Comparison of ENCODE assay signal across 8 cellular contexts in the genomic region with DNA sequence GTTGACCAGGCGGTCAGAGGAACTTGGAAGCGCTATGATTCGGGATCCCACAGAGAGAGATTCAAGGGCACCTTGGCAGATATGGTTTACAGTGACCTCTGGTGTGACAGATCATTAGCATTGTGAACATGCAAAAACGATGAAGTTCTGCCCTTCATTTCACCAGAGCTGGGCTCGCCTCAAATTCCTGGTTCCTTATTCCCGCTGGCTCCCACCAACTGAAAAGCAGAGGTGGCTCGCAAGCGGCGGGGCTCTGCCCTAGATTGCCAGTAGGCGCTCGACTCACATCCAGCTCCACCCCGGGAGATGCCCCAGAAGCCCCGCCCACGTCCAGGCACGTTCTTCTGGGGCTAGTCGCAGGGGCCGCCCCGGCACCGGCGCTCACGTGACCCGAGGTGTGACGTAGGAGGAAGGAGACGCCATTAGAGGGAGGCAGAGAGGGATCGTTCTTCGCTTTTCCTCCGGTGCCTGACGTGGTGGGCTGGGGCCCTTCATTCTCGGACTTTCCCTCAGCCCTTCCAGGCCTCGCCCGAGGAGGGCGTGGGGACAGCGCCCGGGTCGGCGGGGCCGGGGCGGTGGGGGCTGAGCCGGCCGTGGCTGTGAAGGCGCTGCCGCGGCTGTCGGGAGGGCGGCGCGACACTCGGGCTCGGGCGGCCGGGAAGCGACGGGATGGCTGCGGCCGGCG. TPM values are rescaled to one million over a fixed set of nuclear protein-coding genes. Genes with fewer than 3 reads are reported as not detected.
DNase-seq lines count a peak whose midpoint lies in the region; ATAC-seq, FAIRE-seq and TF ChIP-seq lines count a peak whose summit lies in the region.

A gene with protein sequence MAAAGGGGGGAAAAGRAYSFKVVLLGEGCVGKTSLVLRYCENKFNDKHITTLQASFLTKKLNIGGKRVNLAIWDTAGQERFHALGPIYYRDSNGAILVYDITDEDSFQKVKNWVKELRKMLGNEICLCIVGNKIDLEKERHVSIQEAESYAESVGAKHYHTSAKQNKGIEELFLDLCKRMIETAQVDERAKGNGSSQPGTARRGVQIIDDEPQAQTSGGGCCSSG (plus strand): TSS at position 403 of the 685 bp plus-strand sequence. CDS start 267 bp downstream, at position 670.

- intact Hi-C loops in Right ventricle myocardium inferior (cut with DNase I) (loop anchor here (2.0 kb wide), 1 partner anchor 90 kb away; a partner anchor contains a TSS), pancreas (cut with DNase I) (no loop called here), tibial artery (cut with DNase I; ENCODE audit: low total_unique reads) (loop anchor here (2.0 to 10.0 kb wide), 3 partner anchors 67 to 92 kb away; a partner anchor contains a TSS)

- H3K4me3 ChIP-seq in pancreas (peak within 1 kb of the TSS; percentile 49 to 78 (median 75)), tibial artery (peak within 1 kb of the TSS; percentile 80 to 99)

- peaks cover 7 to 19% (median 10%) of the 10 kb centered on the region in 3 donors for H3K4me1 ChIP-seq in pancreas
- H3K4me1 ChIP-seq in tibial artery: peaks cover 0 to 29% (median 20%) of the 10 kb centered on the region in 4 donors

- TF ChIP-seq CTCF in GM12873 (IDR thresholded peaks at IDR 0.05; ENCODE audit: insufficient read depth, low read depth, low read length, missing control alignments): peak; percentile 21
- peak in 3 of 4 donors; percentile 13 to 34 (median 18) for TF ChIP-seq CTCF in pancreas (IDR thresholded peaks at IDR 0.05)
- TF ChIP-seq CTCF in tibial artery (IDR thresholded peaks at IDR 0.05): peak; percentile 50 to 51

- H3K9me3 ChIP-seq in pancreas: no peaks in the 10 kb centered on the region
- H3K9me3 ChIP-seq in tibial artery: peaks cover 0 to 6% (median 4%) of the 10 kb centered on the region in 3 donors

- ATAC-seq in HG02759 (IDR thresholded peaks at IDR 0.05; ENCODE audit: unreplicated experiment) (peak; percentile 94), Right ventricle myocardium inferior (peak; percentile 97), pancreas (peak; percentile 95 to 98 (median 97))

- DNase-seq in NCI-H1417 (lab: John Stamatoyannopoulos, UW): peak; percentile 97 to 98 (median 98)
- peak; percentile 92 to 97 for DNase-seq in SW 1271 (lab: John Stamatoyannopoulos, UW)
- DNase-seq in activated naive CD8-positive, alpha-beta T cell treated with anti-CD3 and anti-CD28 coated beads, Interleukin-2, amount 50 U/mL, for 16 hours (ENCODE audit: low read depth, low spot score): peak; percentile 97
- DNase-seq in Right ventricle myocardium inferior (ENCODE audit: missing footprints): peak; percentile 99
- DNase-seq in pancreas: peak; percentile 97 to 99 (median 98)
- DNase-seq in tibial artery: peak; percentile 98 to 99

- peak; percentile 75 for FAIRE-seq in pancreas (lab: Jason Lieb, UNC)

- H3K36me3 ChIP-seq in pancreas: no peaks in the 10 kb centered on the region
- H3K36me3 ChIP-seq in tibial artery: peaks cover 12 to 17% (median 15%) of the 10 kb centered on the region in 3 donors

- H3K27ac ChIP-seq in pancreas: peak within 1 kb of the TSS; percentile 92 to 98 (median 96)
- H3K27ac ChIP-seq in tibial artery: peak within 1 kb of the TSS; percentile 94 to 99

- WGBS in pancreas, 2 donors: 1% methylated on average over 41 to 56 of the region's 56 CpGs

- no peaks in the 10 kb centered on the region for H3K27me3 ChIP-seq in pancreas
- no peaks in the 10 kb centered on the region for H3K27me3 ChIP-seq in tibial artery

RNA-seq across cellular contexts. Expression of the gene that starts here (rescaled TPM):
- total RNA-seq in Right ventricle myocardium inferior (167 TPM), pancreas (10 to 100 TPM; 18.4 to 38.1 (median 25.5) TPM)
- polyA plus RNA-seq in pancreas: 10 to 100 TPM in 1 of 2 donors, 1 to 10 TPM in 1; 4.0 to 11.0 TPM

Comparison
In these comparisons a context has a peak if more than half of its experiments do, and no peak if none do; other contexts are left out.
1. Peak in every context shown above with its lines: DNase-seq, ATAC-seq, H3K4me3 ChIP-seq and H3K27ac ChIP-seq.
2. intact Hi-C loops: an anchor here in Right ventricle myocardium inferior (2.0 kb wide) and tibial artery (2.0 to 10.0 kb wide); none called in pancreas.